ENCODE assay signal across 15 cellular contexts in genomic region chr1:31444725-31445448, GRCh38. TPM values are rescaled to one million over a fixed set of nuclear protein-coding genes. Genes with fewer than 3 reads are reported as not detected.
DNase-seq lines count a peak whose midpoint lies in the region; ATAC-seq, FAIRE-seq and TF ChIP-seq lines count a peak whose summit lies in the region.
"Had no signal": no experiment of that assay in that cellular context is flagged by ENCODE, and none has a peak within 500 bp of the region (broad histone marks: within the 10 kb centered on the region; RNA-seq: fewer than 3 reads in every experiment).

No MANE protein-coding gene starts in this region.

- WGBS in hepatocyte (ENCODE audit: low lambda C conversion rate, missing lambda C conversion rate), result 65% methylated on average over 8 of the region's 8 CpGs
- 26 to 59% (median 28%) methylated on average over 7 to 8 of the region's 8 CpGs for WGBS in stomach, 5 donors
- WGBS in upper lobe of left lung, 2 donors, result 49 to 61% methylated on average over 7 to 8 of the region's 8 CpGs

- H3K27me3 ChIP-seq in hepatocyte (no peaks in the 10 kb centered on the region), stomach (no peaks in the 10 kb centered on the region), upper lobe of left lung (no peaks in the 10 kb centered on the region)
- no peaks in the 10 kb centered on the region for H3K27me3 ChIP-seq in naive thymus-derived CD4-positive, alpha-beta T cell (ENCODE audit: control insufficient read depth in 2 of 2, insufficient read depth in 2 of 2, low read length in 2 of 2)
- H3K27me3 ChIP-seq: testis had no signal

- ATAC-seq in upper lobe of left lung (ENCODE audit: low FRiP score in 2 of 2), result no peak
- ATAC-seq in naive thymus-derived CD4-positive, alpha-beta T cell, result no peak

- no peaks in the 10 kb centered on the region for H3K9me2 ChIP-seq in hepatocyte (replicated peaks; ENCODE audit: insufficient read depth)

- H3K9me3 ChIP-seq in hepatocyte (ENCODE audit: low read depth) (no peaks in the 10 kb centered on the region), stomach (peaks cover 0 to 5% (median 2%) of the 10 kb centered on the region in 4 donors), upper lobe of left lung (no peaks in the 10 kb centered on the region)
- H3K9me3 ChIP-seq in naive thymus-derived CD4-positive, alpha-beta T cell (ENCODE audit: control insufficient read depth in 2 of 3, low read length in 3 of 3), result peaks cover 0 to 4% (median 0%) of the 10 kb centered on the region in 3 experiments
- H3K9me3 ChIP-seq: testis had no signal

- no peak overlapping the region for H3K27ac Mint-ChIP-seq in naive thymus-derived CD4-positive, alpha-beta T cell
- H3K27ac Mint-ChIP-seq: endodermal cell had no signal

- TF ChIP-seq EP300 in stomach (IDR thresholded peaks at IDR 0.05), result no peak
- TF ChIP-seq EP300 in upper lobe of left lung (IDR thresholded peaks at IDR 0.05), result no peak

- H3K4me1 Mint-ChIP-seq in naive thymus-derived CD4-positive, alpha-beta T cell, result no peaks in the 10 kb centered on the region
- H3K4me1 Mint-ChIP-seq: CD8-positive, alpha-beta memory T cell; endodermal cell had no signal

- no peak overlapping the region for H2AFZ ChIP-seq in hepatocyte

- no peak for TF ChIP-seq CTCF in hepatocyte (IDR thresholded peaks at IDR 0.05; ENCODE audit: poor library complexity)
- no peak for TF ChIP-seq CTCF in stomach (IDR thresholded peaks at IDR 0.05)
- TF ChIP-seq CTCF in upper lobe of left lung (IDR thresholded peaks at IDR 0.05), result no peak

- POLR2A ChIA-PET in naive thymus-derived CD4-positive, alpha-beta T cell (lab: Charles Lee), result no interaction called here

- intact Hi-C loops in stomach (cut with DNase I; ENCODE audit: low total_unique reads), result no loop called here
- intact Hi-C loops in naive thymus-derived CD4-positive, alpha-beta T cell (cut with micrococcal nuclease), result no loop called here

- CTCF ChIA-PET in naive thymus-derived CD4-positive, alpha-beta T cell (lab: Charles Lee), result no interaction called here

- H3K4me2 ChIP-seq in hepatocyte, result peak overlapping the region; percentile 6

- no peaks in the 10 kb centered on the region for H3K79me2 ChIP-seq in hepatocyte

- DNase-seq in DMS 273 (lab: John Stamatoyannopoulos, UW; ENCODE audit: unreplicated experiment), result peak; percentile 26
- no peak for DNase-seq in DMS 273 treated with DMSO at 0.1 percent for 48 hours (lab: John Stamatoyannopoulos, UW)
- peak; percentile 96 for DNase-seq in RCC 7860 (ENCODE audit: low spot score)
- DNase-seq in hepatocyte (ENCODE audit: low spot score), result peak; percentile 91
- DNase-seq in stomach, result peak; percentile 78
- no peak for DNase-seq in upper lobe of left lung
- DNase-seq in naive thymus-derived CD4-positive, alpha-beta T cell, result no peak
- DNase-seq in NCI-H2081 treated with DMSO at 0.1 percent for 48 hours (lab: John Stamatoyannopoulos, UW), result no peak
- DNase-seq: activated naive CD4-positive, alpha-beta T cell treated with anti-CD3 and anti-CD28 coated beads, Interleukin-2, amount 50 U/mL, for 16 hours; CD8-positive, alpha-beta memory T cell; endodermal cell; NCI-H1105 treated with DMSO at 0.1 percent for 48 hours; NCI-H446; testis had no signal

- TF ChIP-seq POLR2A in stomach (IDR thresholded peaks at IDR 0.05), result no peak
- TF ChIP-seq POLR2A in upper lobe of left lung (IDR thresholded peaks at IDR 0.05), result no peak

- H3K36me3 Mint-ChIP-seq in naive thymus-derived CD4-positive, alpha-beta T cell, result no peaks in the 10 kb centered on the region

- H3K27me3 Mint-ChIP-seq in naive thymus-derived CD4-positive, alpha-beta T cell, result peaks cover 0 to 7% (median 6%) of the 10 kb centered on the region in 5 donors

- H3K27ac ChIP-seq in hepatocyte (peak overlapping the region; percentile 94), stomach (peak overlapping the region in 2 of 5 donors; percentile 24 to 25), upper lobe of left lung (no peak overlapping the region)
- H3K27ac ChIP-seq in naive thymus-derived CD4-positive, alpha-beta T cell (ENCODE audit: low read depth, low read length), result no peak overlapping the region
- H3K27ac ChIP-seq: 22Rv1, testis had no signal

- no peak overlapping the region for H3K4me3 Mint-ChIP-seq in naive thymus-derived CD4-positive, alpha-beta T cell
- H3K4me3 Mint-ChIP-seq: CD8-positive, alpha-beta memory T cell; endodermal cell had no signal

- peaks cover 0 to 16% (median 0%) of the 10 kb centered on the region in 11 donors for H3K9me3 Mint-ChIP-seq in naive thymus-derived CD4-positive, alpha-beta T cell

- peak; percentile 86 for FAIRE-seq in RCC 7860 (lab: Jason Lieb, UNC)

- H3K36me3 ChIP-seq in hepatocyte (replicated peaks; ENCODE audit: insufficient read depth, low read depth) (no peaks in the 10 kb centered on the region), stomach (no peaks in the 10 kb centered on the region), upper lobe of left lung (no peaks in the 10 kb centered on the region)
- H3K36me3 ChIP-seq in naive thymus-derived CD4-positive, alpha-beta T cell (ENCODE audit: control insufficient read depth in 2 of 3, insufficient read depth in 3 of 3, low read length in 3 of 3), result no peaks in the 10 kb centered on the region

- H3K4me3 ChIP-seq in hepatocyte (no peak overlapping the region), stomach (no peak overlapping the region), upper lobe of left lung (no peak overlapping the region)
- H3K4me3 ChIP-seq in naive thymus-derived CD4-positive, alpha-beta T cell (ENCODE audit: low read length), result no peak overlapping the region
- H3K4me3 ChIP-seq: testis had no signal

- H3K4me1 ChIP-seq in hepatocyte (ENCODE audit: insufficient read depth), result peaks cover 16% of the 10 kb centered on the region
- H3K4me1 ChIP-seq in stomach, result no peaks in the 10 kb centered on the region
- no peaks in the 10 kb centered on the region for H3K4me1 ChIP-seq in upper lobe of left lung
- no peaks in the 10 kb centered on the region for H3K4me1 ChIP-seq in naive thymus-derived CD4-positive, alpha-beta T cell (ENCODE audit: control insufficient read depth in 2 of 2, insufficient read depth in 2 of 2, low read length in 2 of 2)
- H3K4me1 ChIP-seq: testis had no signal

- H4K20me1 ChIP-seq in hepatocyte (ENCODE audit: insufficient read depth, poor library complexity, severe bottlenecking), result no peaks in the 10 kb centered on the region

RNA-seq across cellular contexts. Expression of gene SERINC2, which starts 31.9 kb away (rescaled TPM):
- 53.6 and 70.2 TPM in 2 replicates for total RNA-seq in hepatocyte
- polyA plus RNA-seq in hepatocyte, result 154 and 164 TPM in 2 replicates
- total RNA-seq in stomach, result 100 to 1,000 TPM in 1 of 5 donors, 10 to 100 TPM in 4; 12.3 to 114 (median 92.0) TPM
- 10 to 100 TPM; 50.9 to 76.3 (median 55.6) TPM for polyA plus RNA-seq in stomach
- total RNA-seq in upper lobe of left lung, result 10 to 100 TPM; 32.3 to 45.9 (median 42.1) TPM
- 1 to 10 TPM in 1 of 5 experiments, under 1 TPM in 2, not detected in 2; 0.22 to 2.7 (median 0.34) TPM for total RNA-seq in naive thymus-derived CD4-positive, alpha-beta T cell
- polyA plus RNA-seq in naive thymus-derived CD4-positive, alpha-beta T cell, result not detected
- polyA plus RNA-seq: CD8-positive, alpha-beta memory T cell had no signal

Comparison
In these comparisons a context has a peak if more than half of its experiments do, and no peak if none do; other contexts are left out.
1. DNase-seq: peak in DMS 273 (single experiment), RCC 7860 (single experiment), hepatocyte (single experiment) and stomach (single experiment); none in DMS 273 treated with DMSO at 0.1 percent for 48 hours (single experiment), upper lobe of left lung (0 of 2), naive thymus-derived CD4-positive, alpha-beta T cell (0 of 9) and NCI-H2081 treated with DMSO at 0.1 percent for 48 hours (single experiment).